In genomic region chr3:3893590-3893989, GRCh38 we compare ENCODE assay signal across 36 cellular contexts.
"Had no signal": no experiment of that assay in that cellular context is flagged by ENCODE, and none has a peak within 500 bp of the region (broad histone marks: within the 10 kb centered on the region; RNA-seq: fewer than 3 reads in every experiment).

No MANE protein-coding gene starts in this region.

- H3K4me3 Mint-ChIP-seq: activated B cell treated with CpG ODN at 0.5 μM for 24 hours; activated CD4-positive, alpha-beta memory T cell treated with anti-CD3 and anti-CD28 coated beads for 36 hours; activated CD4-positive, alpha-beta T cell treated with anti-CD3 and anti-CD28 coated beads, Interleukin-2, amount 10 ng/mL, durations not matched to agents 24 days and 14 days; activated CD8-positive, alpha-beta T cell treated with anti-CD3 and anti-CD28 coated beads for 36 hours; activated naive CD4-positive, alpha-beta T cell treated with anti-CD3 and anti-CD28 coated beads for 36 hours; activated naive CD8-positive, alpha-beta T cell treated with anti-CD3 and anti-CD28 coated beads for 36 hours; activated T-cell treated with anti-CD3 and anti-CD28 coated beads, Interleukin-2, amount 50 U/mL, for 4 hours; activated T-cell treated with anti-CD3 and anti-CD28 coated beads, Interleukin-2, amount 50 U/mL, for 72 hours; activated T-helper 1 cell treated with anti-CD3 and anti-CD28 coated beads, Interleukin-12 subunit alpha, Interleukin-12 subunit beta, Interleukin-2, Interleukin-4 antibody, amounts not matched to agents 30 ng/mL and 10 ng/mL and 1 ng/mL, durations not matched to agents 14 hours and 24 hours and 36 hours; activated T-helper 17 cell treated with anti-CD3 and anti-CD28 coated beads, Interleukin-2, amount 50 U/mL, for 72 hours; T-helper 1 cell treated with Interleukin-12 subunit alpha and Interleukin-12 subunit beta and Interleukin-4 antibody, amounts not matched to agents 30 μg/mL and 1 μg/mL, for 36 hours; T-helper 2 cell treated with Interferon-gamma antibody and Interleukin-4, amounts not matched to agents 5 μg/mL and 100 μg/mL, for 36 hours had no signal

- DNase-seq: activated B cell treated with CpG ODN at 0.5 μM for 24 hours; activated CD4-positive, alpha-beta memory T cell treated with anti-CD3 and anti-CD28 coated beads for 36 hours; activated CD4-positive, alpha-beta T cell treated with anti-CD3 and anti-CD28 coated beads for 4 hours; activated CD4-positive, alpha-beta T cell treated with anti-CD3 and anti-CD28 coated beads, Interleukin-2, amount 10 ng/mL, durations not matched to agents 24 days and 14 days; activated CD4-positive, alpha-beta T cell treated with anti-CD3 and anti-CD28 coated beads, Interleukin-2, amount 50 U/mL, for 1 hour; activated CD4-positive, alpha-beta T cell treated with anti-CD3 and anti-CD28 coated beads, Interleukin-2, amount 50 U/mL, for 4 hours; activated CD4-positive, CD25-positive, alpha-beta regulatory T cell treated with anti-CD3 and anti-CD28 coated beads, Interleukin-2, amount 50 U/mL, for 72 hours; activated CD8-positive, alpha-beta memory T cell treated with anti-CD3 and anti-CD28 coated beads, Interleukin-2, amount 50 U/mL, for 4 hours; activated CD8-positive, alpha-beta T cell treated with anti-CD3 and anti-CD28 coated beads for 36 hours; activated effector memory CD4-positive, alpha-beta T cell treated with anti-CD3 and anti-CD28 coated beads, Interleukin-2, amount 50 U/mL, for 16 hours; activated gamma-delta T cell treated with Interleukin-2 at 50 U/mL for 16 hours; activated naive CD4-positive, alpha-beta T cell; activated naive CD4-positive, alpha-beta T cell treated with anti-CD3 and anti-CD28 coated beads for 36 hours; activated naive CD4-positive, alpha-beta T cell treated with anti-CD3 and anti-CD28 coated beads, Interleukin-2, amount 50 U/mL, for 16 hours; activated naive CD8-positive, alpha-beta T cell treated with anti-CD3 and anti-CD28 coated beads for 36 hours; activated T-cell treated with anti-CD3 and anti-CD28 coated beads for 4 hours; activated T-cell treated with anti-CD3 and anti-CD28 coated beads, Interleukin-2, amount 50 U/mL, for 1 hour; activated T-cell treated with anti-CD3 and anti-CD28 coated beads, Interleukin-2, amount 50 U/mL, for 4 hours; activated T-cell treated with anti-CD3 and anti-CD28 coated beads, Interleukin-2, amount 50 U/mL, for 72 hours; adrenal gland; amniotic stem cell; aorta; body of pancreas; brain microvascular endothelial cell; central memory CD4-positive, alpha-beta T cell; SW 1271; T-helper 1 cell; T-helper 2 cell; T-helper 9 cell had no signal

- H3K4me3 ChIP-seq: adrenal gland, body of pancreas, breast epithelium had no signal

- H3K27ac ChIP-seq: adrenal gland, body of pancreas, brain microvascular endothelial cell, breast epithelium, VCaP had no signal

- H3K9me3 ChIP-seq: adrenal gland had no signal

- H3K27me3 Mint-ChIP-seq: activated B cell treated with CpG ODN at 0.5 μM for 24 hours; activated CD4-positive, alpha-beta memory T cell treated with anti-CD3 and anti-CD28 coated beads for 36 hours; activated CD4-positive, alpha-beta T cell treated with anti-CD3 and anti-CD28 coated beads, Interleukin-2, amount 10 ng/mL, durations not matched to agents 24 days and 14 days; activated CD8-positive, alpha-beta T cell treated with anti-CD3 and anti-CD28 coated beads for 36 hours; activated naive CD8-positive, alpha-beta T cell treated with anti-CD3 and anti-CD28 coated beads for 36 hours; activated T-helper 17 cell treated with anti-CD3 and anti-CD28 coated beads, Interleukin-2, amount 50 U/mL, for 72 hours had no signal

- ATAC-seq: activated CD8-positive, alpha-beta T cell treated with anti-CD3 and anti-CD28 coated beads for 36 hours; activated naive CD4-positive, alpha-beta T cell treated with anti-CD3 and anti-CD28 coated beads, Interleukin-2, amount 50 U/mL, for 72 hours; activated T-cell treated with anti-CD3 and anti-CD28 coated beads, Interleukin-2, amount 50 U/mL, for 4 hours; activated T-cell treated with anti-CD3 and anti-CD28 coated beads, Interleukin-2, amount 50 U/mL, for 72 hours; activated T-helper 17 cell treated with anti-CD3 and anti-CD28 coated beads, Interleukin-2, amount 50 U/mL, for 72 hours; body of pancreas had no signal

- H3K27ac Mint-ChIP-seq: activated B cell treated with CpG ODN at 0.5 μM for 24 hours; activated CD4-positive, alpha-beta memory T cell treated with anti-CD3 and anti-CD28 coated beads for 36 hours; activated CD4-positive, alpha-beta T cell treated with anti-CD3 and anti-CD28 coated beads, Interleukin-2, amount 10 ng/mL, durations not matched to agents 24 days and 14 days; activated CD8-positive, alpha-beta T cell treated with anti-CD3 and anti-CD28 coated beads for 36 hours; activated naive CD4-positive, alpha-beta T cell treated with anti-CD3 and anti-CD28 coated beads for 36 hours; activated naive CD4-positive, alpha-beta T cell treated with anti-CD3 and anti-CD28 coated beads, Interleukin-2, amount 50 U/mL, for 72 hours; activated naive CD8-positive, alpha-beta T cell treated with anti-CD3 and anti-CD28 coated beads for 36 hours; activated T-cell treated with anti-CD3 and anti-CD28 coated beads, Interleukin-2, amount 50 U/mL, for 72 hours; activated T-helper 1 cell treated with anti-CD3 and anti-CD28 coated beads, Interleukin-12 subunit alpha, Interleukin-12 subunit beta, Interleukin-2, Interleukin-4 antibody, amounts not matched to agents 30 ng/mL and 10 ng/mL and 1 ng/mL, durations not matched to agents 14 hours and 24 hours and 36 hours; activated T-helper 17 cell treated with anti-CD3 and anti-CD28 coated beads, Interleukin-2, amount 50 U/mL, for 72 hours; T-helper 1 cell treated with Interleukin-12 subunit alpha and Interleukin-12 subunit beta and Interleukin-4 antibody, amounts not matched to agents 30 μg/mL and 1 μg/mL, for 36 hours; T-helper 2 cell treated with Interferon-gamma antibody and Interleukin-4, amounts not matched to agents 5 μg/mL and 100 μg/mL, for 36 hours had no signal

- H3K36me3 ChIP-seq: adrenal gland, brain microvascular endothelial cell, breast epithelium had no signal

- H3K4me1 Mint-ChIP-seq: activated CD4-positive, alpha-beta T cell treated with anti-CD3 and anti-CD28 coated beads, Interleukin-2, amount 10 ng/mL, durations not matched to agents 24 days and 14 days; activated naive CD8-positive, alpha-beta T cell treated with anti-CD3 and anti-CD28 coated beads for 36 hours; activated T-helper 17 cell treated with anti-CD3 and anti-CD28 coated beads, Interleukin-2, amount 50 U/mL, for 72 hours had no signal

- H3K27me3 ChIP-seq: adrenal gland, body of pancreas, brain microvascular endothelial cell, breast epithelium had no signal
